Comparison of ENCODE assay signal across 22 cellular contexts in the genomic region with DNA sequence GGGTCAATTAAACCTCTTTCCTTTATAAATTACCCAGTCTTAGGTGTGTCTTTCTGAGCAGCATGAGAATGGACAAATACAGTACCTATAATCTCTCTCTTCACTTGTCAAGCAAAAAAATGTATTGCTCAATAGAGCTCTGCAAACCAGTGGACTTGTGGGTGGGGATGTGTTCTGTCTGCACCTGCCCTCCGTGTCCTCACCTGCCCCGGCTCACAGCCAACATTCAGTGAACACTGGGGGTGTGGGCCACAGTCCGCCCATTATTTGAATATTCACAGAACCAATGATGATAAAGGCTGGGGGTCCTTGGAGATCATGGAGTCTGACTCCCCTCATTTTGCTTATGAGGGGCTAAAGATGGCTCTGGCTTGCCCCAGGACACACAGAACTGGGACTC.
"Had no signal": no experiment of that assay in that cellular context is flagged by ENCODE, and none has a peak within 500 bp of the region (broad histone marks: within the 10 kb centered on the region; RNA-seq: fewer than 3 reads in every experiment).

No MANE protein-coding gene starts in this region.

- H3K4me2 ChIP-seq: KMS-11 had no signal

- H3K27ac Mint-ChIP-seq: activated CD4-positive, alpha-beta T cell treated with anti-CD3 and anti-CD28 coated beads, Interleukin-2, amount 10 ng/mL, durations not matched to agents 24 days and 14 days; activated CD8-positive, alpha-beta T cell treated with anti-CD3 and anti-CD28 coated beads for 36 hours; activated naive CD4-positive, alpha-beta T cell treated with anti-CD3 and anti-CD28 coated beads, Interleukin-2, amount 50 U/mL, for 24 hours; activated naive CD8-positive, alpha-beta T cell treated with anti-CD3 and anti-CD28 coated beads, Interleukin-2, amount 10 ng/mL, durations not matched to agents 7 days and 5 days; activated T-cell treated with anti-CD3 and anti-CD28 coated beads, Interleukin-2, amount 50 U/mL, for 72 hours; activated T-helper 17 cell treated with anti-CD3 and anti-CD28 coated beads, Interleukin-2, amount 50 U/mL, for 72 hours; T-helper 1 cell treated with Interleukin-12 subunit alpha and Interleukin-12 subunit beta and Interleukin-4 antibody, amounts not matched to agents 30 μg/mL and 1 μg/mL, for 36 hours; T-helper 2 cell treated with Interferon-gamma antibody and Interleukin-4, amounts not matched to agents 5 μg/mL and 100 μg/mL, for 36 hours had no signal

- H3K4me3 Mint-ChIP-seq: activated CD4-positive, alpha-beta T cell treated with anti-CD3 and anti-CD28 coated beads, Interleukin-2, amount 10 ng/mL, durations not matched to agents 24 days and 14 days; activated CD8-positive, alpha-beta T cell treated with anti-CD3 and anti-CD28 coated beads for 36 hours; activated naive CD4-positive, alpha-beta T cell treated with anti-CD3 and anti-CD28 coated beads, Interleukin-2, amount 50 U/mL, for 24 hours; activated naive CD8-positive, alpha-beta T cell treated with anti-CD3 and anti-CD28 coated beads, Interleukin-2, amount 10 ng/mL, durations not matched to agents 7 days and 5 days; activated T-cell treated with anti-CD3 and anti-CD28 coated beads, Interleukin-2, amount 50 U/mL, for 72 hours; activated T-helper 17 cell treated with anti-CD3 and anti-CD28 coated beads, Interleukin-2, amount 50 U/mL, for 72 hours; T-helper 1 cell treated with Interleukin-12 subunit alpha and Interleukin-12 subunit beta and Interleukin-4 antibody, amounts not matched to agents 30 μg/mL and 1 μg/mL, for 36 hours; T-helper 2 cell treated with Interferon-gamma antibody and Interleukin-4, amounts not matched to agents 5 μg/mL and 100 μg/mL, for 36 hours had no signal

- DNase-seq: activated CD4-positive, alpha-beta T cell treated with anti-CD3 and anti-CD28 coated beads, Interleukin-2, amount 10 ng/mL, durations not matched to agents 24 days and 14 days; activated CD4-positive, alpha-beta T cell treated with anti-CD3 and anti-CD28 coated beads, Interleukin-2, amount 50 U/mL, for 4 hours; activated CD8-positive, alpha-beta T cell treated with anti-CD3 and anti-CD28 coated beads for 36 hours; activated effector memory CD4-positive, alpha-beta T cell treated with anti-CD3 and anti-CD28 coated beads, Interleukin-2, amount 50 U/mL, for 16 hours; activated naive CD4-positive, alpha-beta T cell; activated naive CD8-positive, alpha-beta T cell treated with anti-CD3 and anti-CD28 coated beads, Interleukin-2, amount 10 ng/mL, durations not matched to agents 7 days and 5 days; activated T-cell treated with anti-CD3 and anti-CD28 coated beads, Interleukin-2, amount 50 U/mL, for 1 hour; activated T-cell treated with anti-CD3 and anti-CD28 coated beads, Interleukin-2, amount 50 U/mL, for 72 hours; amygdala; NCI-H1436 treated with DMSO at 0.1 percent for 48 hours; NCI-H187 treated with DMSO at 0.1 percent for 48 hours; NCI-H345; NCI-H524 treated with DMSO at 0.1 percent for 48 hours; OCI-M1; Right ventricle myocardium superior had no signal

- ATAC-seq: activated CD8-positive, alpha-beta T cell treated with anti-CD3 and anti-CD28 coated beads for 36 hours; activated T-cell treated with anti-CD3 and anti-CD28 coated beads, Interleukin-2, amount 50 U/mL, for 72 hours; activated T-helper 17 cell treated with anti-CD3 and anti-CD28 coated beads, Interleukin-2, amount 50 U/mL, for 72 hours had no signal

- H3K36me3 ChIP-seq: ascending aorta had no signal

- H3K27me3 ChIP-seq: ascending aorta had no signal

- H3K9me3 Mint-ChIP-seq: activated naive CD8-positive, alpha-beta T cell treated with anti-CD3 and anti-CD28 coated beads, Interleukin-2, amount 10 ng/mL, durations not matched to agents 7 days and 5 days; activated T-helper 17 cell treated with anti-CD3 and anti-CD28 coated beads, Interleukin-2, amount 50 U/mL, for 72 hours; T-helper 1 cell treated with Interleukin-12 subunit alpha and Interleukin-12 subunit beta and Interleukin-4 antibody, amounts not matched to agents 30 μg/mL and 1 μg/mL, for 36 hours; T-helper 2 cell treated with Interferon-gamma antibody and Interleukin-4, amounts not matched to agents 5 μg/mL and 100 μg/mL, for 36 hours had no signal

- H3K4me1 Mint-ChIP-seq: activated CD4-positive, alpha-beta T cell treated with anti-CD3 and anti-CD28 coated beads, Interleukin-2, amount 10 ng/mL, durations not matched to agents 24 days and 14 days; activated naive CD4-positive, alpha-beta T cell treated with anti-CD3 and anti-CD28 coated beads, Interleukin-2, amount 50 U/mL, for 24 hours; activated naive CD8-positive, alpha-beta T cell treated with anti-CD3 and anti-CD28 coated beads, Interleukin-2, amount 10 ng/mL, durations not matched to agents 7 days and 5 days; activated T-helper 17 cell treated with anti-CD3 and anti-CD28 coated beads, Interleukin-2, amount 50 U/mL, for 72 hours had no signal

- H3K4me3 ChIP-seq: ascending aorta, SK-N-MC had no signal

- H3K36me3 Mint-ChIP-seq: activated naive CD4-positive, alpha-beta T cell treated with anti-CD3 and anti-CD28 coated beads, Interleukin-2, amount 50 U/mL, for 24 hours; activated naive CD8-positive, alpha-beta T cell treated with anti-CD3 and anti-CD28 coated beads, Interleukin-2, amount 10 ng/mL, durations not matched to agents 7 days and 5 days had no signal

- H3K27ac ChIP-seq: ascending aorta, KMS-11, SK-N-MC had no signal

- H3K9ac ChIP-seq: KMS-11 had no signal

- H3K4me1 ChIP-seq: ascending aorta had no signal

- H3K9me3 ChIP-seq: ascending aorta had no signal
